Comparison of ENCODE assay signal across 9 cellular contexts in genomic region chr14:68733086-68733621, GRCh38.
DNase-seq lines count a peak whose midpoint lies in the region; ATAC-seq lines count a peak whose summit lies in the region.
"Had no signal": no experiment of that assay in that cellular context is flagged by ENCODE, and none has a peak within 500 bp of the region (broad histone marks: within the 10 kb centered on the region; RNA-seq: fewer than 3 reads in every experiment).

No MANE protein-coding gene starts in this region.

- peak; percentile 40 for ATAC-seq in GM21825 (IDR thresholded peaks at IDR 0.05; ENCODE audit: unreplicated experiment)
- no peak for ATAC-seq in HG03175 (IDR thresholded peaks at IDR 0.05; ENCODE audit: unreplicated experiment)

- DNase-seq in SKM-1 treated with dmso at 0.1 percent for 144 hours (lab: John Stamatoyannopoulos, UW; ENCODE audit: unreplicated experiment) (peak; percentile 77), globus pallidus (ENCODE audit: low spot score) (peak; percentile 52), NCI-H345 treated with DMSO at 0.1 percent for 48 hours (lab: John Stamatoyannopoulos, UW; ENCODE audit: unreplicated experiment) (no peak)
- peak; percentile 45 for DNase-seq in stimulated activated CD4-positive, alpha-beta T cell treated with anti-CD3 and anti-CD28 coated beads, Interleukin-1b, Interleukin-23, amount 100 ng/mL, for 48 hours
- no peak for DNase-seq in effector CD4-positive, alpha-beta T cell
- DNase-seq: central memory CD4-positive, alpha-beta T cell; SJCRH30 had no signal

Comparison
In these comparisons a context has a peak if more than half of its experiments do, and no peak if none do; other contexts are left out.
1. DNase-seq: peak in SKM-1 treated with dmso at 0.1 percent for 144 hours (single experiment), globus pallidus (single experiment) and stimulated activated CD4-positive, alpha-beta T cell treated with anti-CD3 and anti-CD28 coated beads, Interleukin-1b, Interleukin-23, amount 100 ng/mL, for 48 hours (single experiment); none in NCI-H345 treated with DMSO at 0.1 percent for 48 hours (single experiment) and effector CD4-positive, alpha-beta T cell (single experiment).